ENCODE assay signal across 6 cellular contexts in the genomic region with DNA sequence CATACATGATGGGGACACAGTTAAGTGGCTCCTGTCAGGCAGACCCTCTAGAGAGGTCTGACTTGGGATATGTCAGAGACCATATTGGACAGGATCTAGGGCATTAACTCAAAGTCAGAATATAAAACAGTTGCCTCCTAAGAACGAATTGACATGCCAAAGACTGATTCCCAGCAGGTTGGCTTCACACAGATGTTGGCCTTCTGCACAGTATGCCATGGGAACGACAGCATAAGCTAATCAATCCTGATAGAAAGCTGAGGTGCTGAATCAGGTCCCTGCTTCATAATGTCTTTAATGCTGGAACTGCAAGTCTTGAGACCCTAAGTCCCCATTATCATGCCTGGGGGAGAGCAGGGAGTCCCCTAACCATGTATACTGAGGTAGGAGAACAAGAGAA.
"Had no signal": no experiment of that assay in that cellular context is flagged by ENCODE, and none has a peak within 500 bp of the region (broad histone marks: within the 10 kb centered on the region; RNA-seq: fewer than 3 reads in every experiment).

No MANE protein-coding gene starts in this region.

- DNase-seq: H9, HCEC 1CT, KBM-7 had no signal

- H3K27ac ChIP-seq: HL-60 had no signal

- H3K4me2 ChIP-seq: GM23338 had no signal

- H3K4me3 ChIP-seq: GM23338 had no signal

- ATAC-seq: GM23338, HepG2 had no signal

- H2AFZ ChIP-seq: GM23338 had no signal
